12 cellular contexts compared by ENCODE assay signal in the genomic region with DNA sequence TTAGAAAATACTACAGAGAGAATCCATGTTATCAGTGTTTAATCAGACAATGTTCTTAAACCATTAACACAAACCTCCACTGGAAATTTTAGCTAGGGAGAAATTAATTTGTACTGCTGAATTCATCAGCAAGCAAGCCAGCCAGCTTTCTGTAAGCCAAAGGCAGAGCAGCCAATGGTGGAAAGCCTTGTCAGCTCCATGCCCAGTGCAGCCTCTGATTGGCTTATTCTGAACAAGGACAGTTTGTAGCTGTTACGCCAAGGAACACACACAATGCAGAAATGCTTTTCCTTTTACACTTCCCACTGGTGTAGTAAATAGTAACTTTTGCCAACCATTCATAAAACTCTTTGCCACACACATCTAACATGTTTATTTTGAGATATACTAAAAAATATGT.
DNase-seq lines count a peak whose midpoint lies in the region; TF ChIP-seq lines count a peak whose summit lies in the region.
"Had no signal": no experiment of that assay in that cellular context is flagged by ENCODE, and none has a peak within 500 bp of the region (broad histone marks: within the 10 kb centered on the region; RNA-seq: fewer than 3 reads in every experiment).

No MANE protein-coding gene starts in this region.

- no peak overlapping the region for H3K18ac ChIP-seq in mesenchymal stem cell (ENCODE audit: low read depth in 1 of 2, low read length in 2 of 2)

- H3K4me3 ChIP-seq in fibroblast of lung (replicated peaks in 1 of 4; ENCODE audit: control extremely low read depth in 1 of 4, insufficient read depth in 1 of 4, low read depth in 3 of 4, low read length in 4 of 4) (peak overlapping the region in 2 of 4 experiments; percentile 16 to 35), mesenchymal stem cell (ENCODE audit: insufficient read depth in 1 of 2, low read depth in 1 of 2, low read length in 2 of 2) (no peak overlapping the region), transverse colon (no peak overlapping the region)

- H2BK12ac ChIP-seq in mesenchymal stem cell (ENCODE audit: low read length in 2 of 2) = no peak overlapping the region

- no peak overlapping the region for H2BK5ac ChIP-seq in mesenchymal stem cell (ENCODE audit: low read depth, low read length, poor library complexity, severe bottlenecking)

- no peak overlapping the region for H3K27ac ChIP-seq in fibroblast of lung (ENCODE audit: insufficient read depth, low read length)
- no peak overlapping the region for H3K27ac ChIP-seq in mesenchymal stem cell (ENCODE audit: low read length, poor library complexity, severe bottlenecking)
- H3K27ac ChIP-seq in transverse colon = no peak overlapping the region

- H3K27me3 ChIP-seq in fibroblast of lung (ENCODE audit: control insufficient read depth, insufficient read depth, low read length) (no peaks in the 10 kb centered on the region), mesenchymal stem cell (ENCODE audit: control insufficient read depth in 1 of 2, insufficient read depth in 1 of 2, low read length in 2 of 2) (no peaks in the 10 kb centered on the region), transverse colon (no peaks in the 10 kb centered on the region)

- no peak overlapping the region for H3K23ac ChIP-seq in mesenchymal stem cell (ENCODE audit: low read length in 2 of 2)

- DNase-seq in NCI-H146 (lab: John Stamatoyannopoulos, UW) (peak; percentile 5), NCI-H146 treated with DMSO at 0.1 percent for 48 hours (lab: John Stamatoyannopoulos, UW; ENCODE audit: unreplicated experiment) (no peak), fibroblast of lung (ENCODE audit: low read depth in 2 of 2) (peak; percentile 32 to 54), mesenchymal stem cell (no peak), transverse colon (peak; percentile 14), NCI-H1417 treated with DMSO at 0.1 percent for 48 hours (lab: John Stamatoyannopoulos, UW) (no peak), SW 1271 (lab: John Stamatoyannopoulos, UW) (no peak), SHP77 treated with DMSO at 0.1 percent for 48 hours (lab: John Stamatoyannopoulos, UW) (no peak)
- DNase-seq: dermis blood vessel endothelial cell, immature natural killer cell, NCI-H2029 treated with DMSO at 0.1 percent for 48 hours, RPMI8226 had no signal

- H3K9ac ChIP-seq in fibroblast of lung (ENCODE audit: insufficient read depth, low read length) (no peak overlapping the region), mesenchymal stem cell (ENCODE audit: low read length) (peak overlapping the region; percentile 64)

- H3K36me3 ChIP-seq in fibroblast of lung (ENCODE audit: control insufficient read depth, insufficient read depth, low read length) (no peaks in the 10 kb centered on the region), mesenchymal stem cell (ENCODE audit: control insufficient read depth in 1 of 2, insufficient read depth in 2 of 2, low read depth in 1 of 2, low read length in 2 of 2) (no peaks in the 10 kb centered on the region), transverse colon (no peaks in the 10 kb centered on the region)

- TF ChIP-seq POLR2A in transverse colon (IDR thresholded peaks at IDR 0.05) = no peak

- no peak overlapping the region for H3K14ac ChIP-seq in mesenchymal stem cell (ENCODE audit: low read length in 2 of 2)

- TF ChIP-seq CTCF in fibroblast of lung (conservative IDR thresholded peaks at IDR 0.05 in 1 of 2, IDR thresholded peaks at IDR 0.05 in 1 of 2; ENCODE audit: low read depth in 1 of 2, low read length in 2 of 2) (no peak), transverse colon (IDR thresholded peaks at IDR 0.05) (no peak)

- H3K4me2 ChIP-seq in fibroblast of lung (ENCODE audit: extremely low read depth, insufficient read depth, low read length) (peak overlapping the region; percentile 54), mesenchymal stem cell (ENCODE audit: low read length, poor library complexity, severe bottlenecking) (no peak overlapping the region)

- intact Hi-C loops in transverse colon (cut with DNase I; ENCODE audit: low total_unique reads) = no loop called here

- H2AFZ ChIP-seq in fibroblast of lung (ENCODE audit: low read length) = peak overlapping the region; percentile 73
- no peak overlapping the region for H2AFZ ChIP-seq in mesenchymal stem cell (ENCODE audit: low read depth, low read length)

- H3K4me1 ChIP-seq in fibroblast of lung (ENCODE audit: control insufficient read depth, extremely low read depth, insufficient read depth, low read length) = no peaks in the 10 kb centered on the region
- no peaks in the 10 kb centered on the region for H3K4me1 ChIP-seq in mesenchymal stem cell (ENCODE audit: control insufficient read depth, insufficient read depth, low read depth, low read length)
- peaks cover 0 to 7% (median 0%) of the 10 kb centered on the region in 4 donors for H3K4me1 ChIP-seq in transverse colon

- no peaks in the 10 kb centered on the region for H3K79me2 ChIP-seq in fibroblast of lung (ENCODE audit: control insufficient read depth, insufficient read depth, low read length)

- in situ Hi-C loops in transverse colon (cut with MboI; ENCODE audit: low pct_ligation_motif_present in 1 of 4, low pct_unique_long_range_greater_than_20kb in 1 of 4, low sequenced_read_pairs in 3 of 4) = no loop called here

- no peak overlapping the region for H2AK5ac ChIP-seq in mesenchymal stem cell (ENCODE audit: low read length, severe bottlenecking)

- H3K79me1 ChIP-seq in mesenchymal stem cell (replicated peaks; ENCODE audit: low read length, poor library complexity, severe bottlenecking) = no peaks in the 10 kb centered on the region

- TF ChIP-seq EP300 in transverse colon (IDR thresholded peaks at IDR 0.05; ENCODE audit: low read depth) = no peak

- H4K91ac ChIP-seq in mesenchymal stem cell (ENCODE audit: low read length) = no peak overlapping the region

- 100% methylated on average over 1 of the region's 1 CpG for WGBS in mesenchymal stem cell
- 33 to 57% methylated on average over 1 of the region's 1 CpG for WGBS in transverse colon (ENCODE audit: low coverage in 1 of 2), 2 donors

- H2BK120ac ChIP-seq in mesenchymal stem cell (ENCODE audit: low read depth, low read length) = no peak overlapping the region

- H4K20me1 ChIP-seq in fibroblast of lung (ENCODE audit: control insufficient read depth, extremely low read depth, insufficient read depth, low read length) = no peaks in the 10 kb centered on the region

- H3K9me3 ChIP-seq in fibroblast of lung (ENCODE audit: control insufficient read depth, insufficient read depth, low read depth, low read length) = no peaks in the 10 kb centered on the region
- no peaks in the 10 kb centered on the region for H3K9me3 ChIP-seq in mesenchymal stem cell (ENCODE audit: control insufficient read depth, low read length)
- no peaks in the 10 kb centered on the region for H3K9me3 ChIP-seq in transverse colon

- H2BK15ac ChIP-seq in mesenchymal stem cell (ENCODE audit: low read depth, poor library complexity, severe bottlenecking) = no peak overlapping the region

- H3K4ac ChIP-seq in mesenchymal stem cell (ENCODE audit: low read depth in 1 of 2, low read length in 2 of 2) = no peak overlapping the region

- no peak overlapping the region for H4K8ac ChIP-seq in mesenchymal stem cell (ENCODE audit: low read length)

Comparison
In these comparisons a context has a peak if more than half of its experiments do, and no peak if none do; other contexts are left out.
1. DNase-seq: peak in NCI-H146 (single experiment), fibroblast of lung (2 of 2) and transverse colon (single experiment); none in NCI-H146 treated with DMSO at 0.1 percent for 48 hours (single experiment), mesenchymal stem cell (single experiment), NCI-H1417 treated with DMSO at 0.1 percent for 48 hours (single experiment), SW 1271 (0 of 2) and SHP77 treated with DMSO at 0.1 percent for 48 hours (single experiment).